24 cellular contexts compared by ENCODE assay signal in genomic region chr5:5464036-5464715, GRCh38.
"Had no signal": no experiment of that assay in that cellular context is flagged by ENCODE, and none has a peak within 500 bp of the region (broad histone marks: within the 10 kb centered on the region; RNA-seq: fewer than 3 reads in every experiment).

No MANE protein-coding gene starts in this region.

- H3K27me3 ChIP-seq: adrenal gland, SJSA1 had no signal

- H3K4me3 Mint-ChIP-seq: activated B cell treated with CpG ODN at 0.5 μM for 24 hours; activated CD4-positive, alpha-beta memory T cell treated with anti-CD3 and anti-CD28 coated beads, Interleukin-2, amount 10 ng/mL, durations not matched to agents 7 days and 5 days; activated naive CD8-positive, alpha-beta T cell treated with anti-CD3 and anti-CD28 coated beads, Interleukin-2, amount 10 ng/mL, durations not matched to agents 7 days and 5 days had no signal

- H3K4me3 ChIP-seq: adrenal gland, SJSA1 had no signal

- H3K4me1 ChIP-seq: adrenal gland, SJSA1 had no signal

- DNase-seq: activated B cell treated with CpG ODN at 0.5 μM for 24 hours; activated CD4-positive, alpha-beta memory T cell treated with anti-CD3 and anti-CD28 coated beads, Interleukin-2, amount 10 ng/mL, durations not matched to agents 7 days and 5 days; activated CD4-positive, alpha-beta T cell treated with anti-CD3 and anti-CD28 coated beads for 1 hour; activated CD4-positive, alpha-beta T cell treated with anti-CD3 and anti-CD28 coated beads, Interleukin-2, amount 50 U/mL, for 1 hour; activated CD8-positive, alpha-beta memory T cell treated with anti-CD3 and anti-CD28 coated beads, Interleukin-2, amount 50 U/mL, for 48 hours; activated naive CD4-positive, alpha-beta T cell treated with anti-CD3 and anti-CD28 coated beads, Interleukin-2, amount 50 U/mL, for 16 hours; activated naive CD8-positive, alpha-beta T cell treated with anti-CD3 and anti-CD28 coated beads, Interleukin-2, amount 10 ng/mL, durations not matched to agents 7 days and 5 days; activated T-cell treated with anti-CD3 and anti-CD28 coated beads, Interleukin-2, amount 50 U/mL, for 1 hour; adrenal gland; anterior cingulate cortex; Kasumi-1; KBM-7; NCI-H1105 treated with DMSO at 0.1 percent for 48 hours; NCI-H1436 treated with DMSO at 0.1 percent for 48 hours; NCI-H187; NCI-H2171; NCI-H226; NCI-H69; NK-92 treated with Interleukin-12 subunit alpha and Interleukin-12 subunit beta, amount 100 ng/mL, for 24 hours; OCI-M1; Right ventricle myocardium superior; SW 1271 had no signal

- H3K9me3 ChIP-seq: adrenal gland, SJSA1 had no signal

- H3K9me3 Mint-ChIP-seq: activated B cell treated with CpG ODN at 0.5 μM for 24 hours; activated CD4-positive, alpha-beta memory T cell treated with anti-CD3 and anti-CD28 coated beads, Interleukin-2, amount 10 ng/mL, durations not matched to agents 7 days and 5 days; activated naive CD8-positive, alpha-beta T cell treated with anti-CD3 and anti-CD28 coated beads, Interleukin-2, amount 10 ng/mL, durations not matched to agents 7 days and 5 days had no signal

- H3K27ac ChIP-seq: adrenal gland, RWPE1, SJSA1 had no signal

- H3K4me1 Mint-ChIP-seq: activated B cell treated with CpG ODN at 0.5 μM for 24 hours; activated CD4-positive, alpha-beta memory T cell treated with anti-CD3 and anti-CD28 coated beads, Interleukin-2, amount 10 ng/mL, durations not matched to agents 7 days and 5 days; activated naive CD8-positive, alpha-beta T cell treated with anti-CD3 and anti-CD28 coated beads, Interleukin-2, amount 10 ng/mL, durations not matched to agents 7 days and 5 days had no signal

- H3K27ac Mint-ChIP-seq: activated B cell treated with CpG ODN at 0.5 μM for 24 hours; activated CD4-positive, alpha-beta memory T cell treated with anti-CD3 and anti-CD28 coated beads, Interleukin-2, amount 10 ng/mL, durations not matched to agents 7 days and 5 days; activated naive CD8-positive, alpha-beta T cell treated with anti-CD3 and anti-CD28 coated beads, Interleukin-2, amount 10 ng/mL, durations not matched to agents 7 days and 5 days had no signal

- H3K27me3 Mint-ChIP-seq: activated B cell treated with CpG ODN at 0.5 μM for 24 hours; activated CD4-positive, alpha-beta memory T cell treated with anti-CD3 and anti-CD28 coated beads, Interleukin-2, amount 10 ng/mL, durations not matched to agents 7 days and 5 days; activated naive CD8-positive, alpha-beta T cell treated with anti-CD3 and anti-CD28 coated beads, Interleukin-2, amount 10 ng/mL, durations not matched to agents 7 days and 5 days had no signal
